Comparison of ENCODE assay signal across 24 cellular contexts in the genomic region with DNA sequence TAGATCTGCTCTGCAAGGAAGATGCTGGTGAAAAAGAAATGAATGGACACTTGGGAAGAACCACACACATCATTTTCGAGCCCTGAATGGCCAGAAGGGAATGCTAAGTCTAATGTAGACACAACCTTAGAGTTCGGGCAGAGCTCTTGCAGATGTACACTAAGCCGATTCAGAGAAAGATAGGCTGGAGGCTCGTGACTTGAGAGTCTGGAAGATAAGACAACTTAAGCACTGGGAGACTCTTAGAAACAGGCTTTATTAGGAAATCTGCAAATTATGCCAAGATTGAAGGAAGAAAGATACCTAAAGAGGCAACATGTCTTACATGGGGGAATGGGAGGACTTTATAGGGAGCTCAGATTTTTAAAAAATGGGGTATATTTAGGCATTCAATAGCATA. TPM values are rescaled to one million over a fixed set of nuclear protein-coding genes. Genes with fewer than 3 reads are reported as not detected.
"Had no signal": no experiment of that assay in that cellular context is flagged by ENCODE, and none has a peak within 500 bp of the region (broad histone marks: within the 10 kb centered on the region; RNA-seq: fewer than 3 reads in every experiment).

No MANE protein-coding gene starts in this region.

- H3K27me3 ChIP-seq: adrenal gland, ascending aorta, body of pancreas, MG63 had no signal

- H3K36me3 ChIP-seq: adrenal gland, ascending aorta, MG63 had no signal

- FAIRE-seq: bronchial epithelial cell had no signal

- DNase-seq: activated CD4-positive, alpha-beta T cell treated with anti-CD3 and anti-CD28 coated beads for 4 hours; activated CD8-positive, alpha-beta memory T cell treated with anti-CD3 and anti-CD28 coated beads, Interleukin-2, amount 50 U/mL, for 4 hours; activated CD8-positive, alpha-beta T cell treated with anti-CD3 and anti-CD28 coated beads for 36 hours; activated naive CD4-positive, alpha-beta T cell treated with Interleukin-2 at 50 U/mL for 16 hours; activated naive CD8-positive, alpha-beta T cell treated with anti-CD3 and anti-CD28 coated beads for 36 hours; activated T-cell treated with anti-CD3 and anti-CD28 coated beads, Interleukin-2, amount 50 U/mL, for 72 hours; adrenal gland; body of pancreas; central memory CD4-positive, alpha-beta T cell; MG63; MV-4-11; NCI-H1092 treated with DMSO at 0.1 percent for 48 hours; NCI-H1417 treated with DMSO at 0.1 percent for 48 hours; NCI-H1694; NCI-H2029 treated with DMSO at 0.1 percent for 48 hours; NCI-H345; NCI-H510A; NCI-H526 treated with DMSO at 0.1 percent for 48 hours; SK-N-SH; T-helper 1 cell had no signal

- ATAC-seq: activated CD8-positive, alpha-beta T cell treated with anti-CD3 and anti-CD28 coated beads for 36 hours; activated T-cell treated with anti-CD3 and anti-CD28 coated beads, Interleukin-2, amount 50 U/mL, for 72 hours; body of pancreas had no signal

- H3K27ac ChIP-seq: adrenal gland, ascending aorta, body of pancreas, VCaP had no signal

- H3K4me2 ChIP-seq: SK-N-SH had no signal

- H3K9ac ChIP-seq: SK-N-SH had no signal

- H3K4me1 ChIP-seq: adrenal gland, ascending aorta, body of pancreas had no signal

- H3K9me2 ChIP-seq: SK-N-SH had no signal

- H3K4me3 ChIP-seq: adrenal gland, ascending aorta, body of pancreas, MG63 had no signal

- H3K9me3 ChIP-seq: adrenal gland, ascending aorta, body of pancreas, MG63, SK-N-SH had no signal

RNA-seq across cellular contexts. Expression of gene TBPL2, which starts 13.5 kb away (rescaled TPM):
- total RNA-seq: activated CD8-positive, alpha-beta T cell treated with anti-CD3 and anti-CD28 coated beads for 36 hours; activated naive CD8-positive, alpha-beta T cell treated with anti-CD3 and anti-CD28 coated beads for 36 hours; activated T-cell treated with anti-CD3 and anti-CD28 coated beads, Interleukin-2, amount 50 U/mL, for 72 hours; adrenal gland; ascending aorta; body of pancreas; bronchial epithelial cell; T-helper 2 cell treated with Interferon-gamma antibody and Interleukin-4, amounts not matched to agents 100 ng/mL and 5 ng/mL, for 36 hours had no signal
- polyA plus RNA-seq: adrenal gland, SK-N-SH had no signal
